ENCODE assay signal across 17 cellular contexts in the genomic region with DNA sequence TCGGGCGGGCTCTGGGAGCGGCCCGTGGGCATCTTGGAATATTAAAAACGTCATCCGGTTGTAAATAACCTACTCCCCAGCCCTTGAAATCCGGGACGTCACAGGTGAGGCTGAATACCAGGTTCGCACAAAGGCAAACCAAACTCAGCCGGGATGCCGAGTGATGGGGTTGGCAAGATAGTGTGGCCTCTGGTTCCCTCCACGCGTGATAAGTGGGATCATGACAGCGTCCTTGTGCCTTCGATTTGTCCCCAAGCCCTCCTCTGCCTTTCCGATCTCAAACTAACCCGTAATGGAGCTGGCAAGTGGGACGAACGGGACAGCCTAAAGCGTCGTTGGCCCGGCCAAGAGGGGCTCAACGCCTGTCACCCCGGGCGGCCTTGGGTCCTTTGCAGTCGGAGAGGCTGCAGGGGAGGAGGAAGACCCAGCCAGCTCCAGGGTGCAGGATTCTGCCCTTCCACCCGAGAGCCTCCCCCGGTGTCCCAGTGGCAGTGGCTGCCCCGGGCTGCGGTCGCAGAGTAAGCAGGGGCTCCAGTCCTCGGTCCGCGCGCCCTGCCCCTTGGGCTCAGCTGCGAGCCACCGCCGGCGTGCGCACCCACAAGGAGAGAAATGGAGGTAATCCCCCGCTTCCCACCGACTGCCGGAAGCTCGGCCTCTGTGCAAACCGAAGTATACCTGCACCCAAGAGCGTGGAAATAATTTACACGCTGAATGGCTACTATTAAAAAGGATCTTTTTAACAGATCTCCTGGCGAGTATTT. TPM values are rescaled to one million over a fixed set of nuclear protein-coding genes. Genes with fewer than 3 reads are reported as not detected.
DNase-seq lines count a peak whose midpoint lies in the region; ATAC-seq, FAIRE-seq and TF ChIP-seq lines count a peak whose summit lies in the region.
"Had no signal": no experiment of that assay in that cellular context is flagged by ENCODE, and none has a peak within 500 bp of the region (broad histone marks: within the 10 kb centered on the region; RNA-seq: fewer than 3 reads in every experiment).

No MANE protein-coding gene starts in this region.

- H3K27me3 ChIP-seq in CD8-positive, alpha-beta memory T cell (ENCODE audit: insufficient read depth, low read length, poor library complexity, severe bottlenecking) = peaks cover 55% of the 10 kb centered on the region
- H3K27me3 ChIP-seq in GM23338 (ENCODE audit: insufficient read depth) (peaks cover 100% of the 10 kb centered on the region), GM12878 (replicated peaks in 1 of 2; ENCODE audit: control insufficient read depth in 2 of 2, insufficient read depth in 2 of 2, low read length in 1 of 2) (peaks cover 17 to 40% of the 10 kb centered on the region in 2 experiments), transverse colon (peaks cover 100% of the 10 kb centered on the region)

- CTCF ChIA-PET in CD8-positive, alpha-beta memory T cell (lab: Charles Lee) = no interaction called here
- CTCF ChIA-PET in GM12878 (lab: Yijun Ruan, JAX) = interaction anchor here (0.9 to 1.2 kb wide), 2 partner anchors 250 to 303 kb away, joined by 3 to 5 read pairs; no protein-coding TSS in a partner anchor

- H3K4me1 ChIP-seq in CD8-positive, alpha-beta memory T cell (ENCODE audit: insufficient read depth, low read length) = no peaks in the 10 kb centered on the region
- peaks cover 43% of the 10 kb centered on the region for H3K4me1 ChIP-seq in GM23338 (ENCODE audit: insufficient read depth)
- no peaks in the 10 kb centered on the region for H3K4me1 ChIP-seq in GM12878 (ENCODE audit: control insufficient read depth, insufficient read depth, low read length)
- H3K4me1 ChIP-seq in transverse colon = peaks cover 0 to 9% (median 6%) of the 10 kb centered on the region in 4 donors
- H3K4me1 ChIP-seq: BE2C, uterus had no signal

- no peak overlapping the region for H3K9ac ChIP-seq in GM12878 (ENCODE audit: control insufficient read depth, insufficient read depth, low read length)

- WGBS in GM12878 (ENCODE audit: insufficient coverage, insufficient replicate concordance, low lambda C conversion rate, missing lambda C conversion rate) = 41% methylated on average over 48 of the region's 48 CpGs
- WGBS in transverse colon (ENCODE audit: low coverage in 1 of 2), 2 donors = 12% methylated on average over 46 of the region's 48 CpGs; no CpG with 5 or more reads in 1 of the 2 donors

- intact Hi-C loops in GM12878 (cut with micrococcal nuclease; ENCODE audit: unreplicated experiment) (loop anchor here (5.0 kb wide), 1 partner anchor 255 kb away; no protein-coding TSS in a partner anchor), transverse colon (cut with DNase I; ENCODE audit: low total_unique reads) (no loop called here)

- H4K20me1 ChIP-seq in GM23338 (replicated peaks; ENCODE audit: insufficient read depth) (peaks cover 50% of the 10 kb centered on the region), GM12878 (ENCODE audit: control insufficient read depth, insufficient read depth) (no peaks in the 10 kb centered on the region)

- H3K36me3 Mint-ChIP-seq in CD8-positive, alpha-beta memory T cell = no peaks in the 10 kb centered on the region
- H3K36me3 Mint-ChIP-seq in GM23338 (ENCODE audit: low read depth) (no peaks in the 10 kb centered on the region; the same call in 2 of the 3 replicates), nephron (ENCODE audit: low read depth) (no peaks in the 10 kb centered on the region)

- peaks cover 31% of the 10 kb centered on the region for H3F3A ChIP-seq in GM23338 (replicated peaks; ENCODE audit: low read depth)

- H2AFZ ChIP-seq in GM23338 = no peak overlapping the region
- H2AFZ ChIP-seq in GM12878 (ENCODE audit: control insufficient read depth, low read depth, low read length) = no peak overlapping the region

- H3K36me3 ChIP-seq in CD8-positive, alpha-beta memory T cell (ENCODE audit: insufficient read depth, low read length) = no peaks in the 10 kb centered on the region
- H3K36me3 ChIP-seq in GM23338 (ENCODE audit: insufficient read depth) = no peaks in the 10 kb centered on the region
- H3K36me3 ChIP-seq in GM12878 (ENCODE audit: control insufficient read depth in 2 of 2, insufficient read depth in 2 of 2, low read length in 1 of 2) = no peaks in the 10 kb centered on the region; a peak in 1 of 4 replicates
- no peaks in the 10 kb centered on the region for H3K36me3 ChIP-seq in transverse colon
- H3K36me3 ChIP-seq: BE2C, heart right ventricle, uterus had no signal

- no peak for FAIRE-seq in GM12878 (lab: Jason Lieb, UNC)

- TF ChIP-seq POLR2A in GM12878 (IDR thresholded peaks at IDR 0.05; ENCODE audit: low read depth, low read length) (no peak), transverse colon (IDR thresholded peaks at IDR 0.05) (no peak)

- in situ Hi-C loops in GM12878 (cut with MboI) (loop anchor here (5.0 to 25.0 kb wide), 2 partner anchors 250 to 600 kb away; no protein-coding TSS in a partner anchor), transverse colon (cut with MboI; ENCODE audit: low pct_ligation_motif_present in 1 of 4, low pct_unique_long_range_greater_than_20kb in 1 of 4, low sequenced_read_pairs in 3 of 4) (loop anchor here in 3 of 4 donors (25.0 kb wide), 1 partner anchor 250 kb away; no protein-coding TSS in a partner anchor)

- H3K9me3 ChIP-seq in CD8-positive, alpha-beta memory T cell (ENCODE audit: low read length) = no peaks in the 10 kb centered on the region
- no peaks in the 10 kb centered on the region for H3K9me3 ChIP-seq in GM12878 (replicated peaks; ENCODE audit: control insufficient read depth, insufficient read depth, low read length)
- no peaks in the 10 kb centered on the region for H3K9me3 ChIP-seq in transverse colon
- H3K9me3 ChIP-seq: BE2C, heart right ventricle, uterus had no signal

- peak overlapping the region; percentile 77 for H3K4me2 ChIP-seq in GM23338
- H3K4me2 ChIP-seq in GM12878 (ENCODE audit: control insufficient read depth, insufficient read depth) = no peak overlapping the region

- H3K4me1 Mint-ChIP-seq in CD8-positive, alpha-beta memory T cell = peaks cover 9 to 16% (median 13%) of the 10 kb centered on the region in 3 donors
- peaks cover 35% of the 10 kb centered on the region for H3K4me1 Mint-ChIP-seq in GM23338
- peaks cover 11% of the 10 kb centered on the region for H3K4me1 Mint-ChIP-seq in nephron

- no peak overlapping the region for H3K4me3 ChIP-seq in CD8-positive, alpha-beta memory T cell (ENCODE audit: low read length)
- H3K4me3 ChIP-seq in GM23338 (peak overlapping the region; percentile 50), GM12878 (no peak overlapping the region), transverse colon (no peak overlapping the region)
- H3K4me3 ChIP-seq: heart right ventricle, uterus had no signal

- TF ChIP-seq CTCF in GM23338 (conservative IDR thresholded peaks at IDR 0.05; ENCODE audit: low read depth in 2 of 2) (no peak), GM12878 (IDR thresholded peaks at IDR 0.05 in 2 of 3, conservative IDR thresholded peaks at IDR 0.05 in 1 of 3; ENCODE audit: control insufficient read depth in 2 of 3, extremely low read depth in 1 of 3, insufficient read depth in 1 of 3, low read depth in 3 of 3, low read length in 3 of 3) (no peak), nephron (IDR thresholded peaks at IDR 0.05; ENCODE audit: unreplicated experiment in 3 of 3) (no peak), transverse colon (IDR thresholded peaks at IDR 0.05) (no peak)

- no peak for DNase-seq in CD8-positive, alpha-beta memory T cell
- DNase-seq in GM23338 (ENCODE audit: low spot score) = peak; percentile 42
- no peak for DNase-seq in GM12878 (ENCODE audit: low read depth, low spot score)
- no peak for DNase-seq in DMS79 (lab: John Stamatoyannopoulos, UW)
- DNase-seq in transverse colon = no peak
- DNase-seq: activated CD4-positive, alpha-beta T cell treated with anti-CD3 and anti-CD28 coated beads for 36 hours; BE2C; caudate nucleus; heart right ventricle; left ventricle myocardium superior; NCI-H1092 treated with DMSO at 0.1 percent for 48 hours; NCI-H446; stimulated activated CD4-positive, alpha-beta T cell treated with anti-CD3 and anti-CD28 coated beads, Interleukin-4, amount 100 ng/mL, for 1 hour; uterus had no signal

- no peaks in the 10 kb centered on the region for H3K79me2 ChIP-seq in GM23338 (replicated peaks; ENCODE audit: insufficient read depth)
- H3K79me2 ChIP-seq in GM12878 (ENCODE audit: control insufficient read depth, insufficient read depth, low read length) = no peaks in the 10 kb centered on the region

- POLR2A ChIA-PET in CD8-positive, alpha-beta memory T cell (lab: Charles Lee) = no interaction called here
- POLR2A ChIA-PET in GM12878 (lab: Charles Lee) = no interaction called here

- peak overlapping the region in 4 of 7 donors; percentile 19 to 46 (median 37) for H3K4me3 Mint-ChIP-seq in CD8-positive, alpha-beta memory T cell
- H3K4me3 Mint-ChIP-seq in GM23338 (peak overlapping the region; percentile 50), nephron (peak overlapping the region; percentile 36 to 50 (median 38))
- H3K4me3 Mint-ChIP-seq: activated CD4-positive, alpha-beta T cell treated with anti-CD3 and anti-CD28 coated beads for 36 hours had no signal

- no TSS peak for BruUV-seq in GM12878 (replicated peaks; lab: Mats Ljungman, UMichigan)

- SMC1A ChIA-PET in GM12878 (lab: Charles Lee; ENCODE audit: uncharacterized antibody, unreplicated experiment) = interaction anchor here (0.6 kb wide), 1 partner anchor 341 kb away, joined by 3 read pairs; no protein-coding TSS in a partner anchor

- no peak for TF ChIP-seq RAD21 in GM12878 (IDR thresholded peaks at IDR 0.05; ENCODE audit: insufficient read depth, low read depth, low read length)

- H3K27ac ChIP-seq in CD8-positive, alpha-beta memory T cell (ENCODE audit: low read depth, low read length) = no peak overlapping the region
- H3K27ac ChIP-seq in GM23338 (ENCODE audit: low read depth) = no peak overlapping the region
- no peak overlapping the region for H3K27ac ChIP-seq in GM12878 (ENCODE audit: control insufficient read depth, insufficient read depth)
- no peak overlapping the region for H3K27ac ChIP-seq in transverse colon
- H3K27ac ChIP-seq: heart right ventricle, uterus had no signal

- peaks cover 77 to 98% of the 10 kb centered on the region in 2 donors for H3K27me3 Mint-ChIP-seq in CD8-positive, alpha-beta memory T cell
- H3K27me3 Mint-ChIP-seq in GM23338 (ENCODE audit: insufficient read depth, low read depth, poor library complexity) (peaks cover 99% of the 10 kb centered on the region), nephron (ENCODE audit: low read depth) (peaks cover 99% of the 10 kb centered on the region)

- no peaks in the 10 kb centered on the region for H3K9me2 ChIP-seq in GM23338 (ENCODE audit: insufficient read depth)

- RAD21 ChIA-PET in GM12878 (lab: Charles Lee; ENCODE audit: unreplicated experiment) = interaction anchor here (1.1 kb wide), 1 partner anchor 69 kb away, joined by 3 read pairs; no protein-coding TSS in a partner anchor

- H3K9me3 Mint-ChIP-seq in CD8-positive, alpha-beta memory T cell = peaks cover 0 to 18% (median 8%) of the 10 kb centered on the region in 5 donors
- H3K9me3 Mint-ChIP-seq in GM23338 (peaks cover 3% of the 10 kb centered on the region; the same call in 2 of the 3 replicates), nephron (peaks cover 4% of the 10 kb centered on the region)

- ATAC-seq in GM23338 (peak; percentile 42), GM12878 (peak; percentile 30; the same call in 2 of the 3 replicates), GM19397 (IDR thresholded peaks at IDR 0.05; ENCODE audit: unreplicated experiment) (no peak)
- ATAC-seq: activated CD4-positive, alpha-beta T cell treated with anti-CD3 and anti-CD28 coated beads for 36 hours; heart right ventricle; left ventricle myocardium superior had no signal

- TF ChIP-seq EP300 in GM12878 (IDR thresholded peaks at IDR 0.05; ENCODE audit: borderline replicate concordance in 1 of 2, control insufficient read depth in 1 of 2, low read depth in 2 of 2, low read length in 2 of 2) (no peak), transverse colon (IDR thresholded peaks at IDR 0.05; ENCODE audit: low read depth) (no peak)

- H3K27ac Mint-ChIP-seq in CD8-positive, alpha-beta memory T cell = peak overlapping the region in 2 of 8 donors; percentile 14 to 32
- H3K27ac Mint-ChIP-seq in GM23338 = no peak overlapping the region
- no peak overlapping the region for H3K27ac Mint-ChIP-seq in nephron
- H3K27ac Mint-ChIP-seq: activated CD4-positive, alpha-beta T cell treated with anti-CD3 and anti-CD28 coated beads for 36 hours had no signal

RNA-seq across cellular contexts. Expression of a gene that starts 13.4 kb away (rescaled TPM):
- not detected for total RNA-seq in CD8-positive, alpha-beta memory T cell
- not detected for polyA plus RNA-seq in CD8-positive, alpha-beta memory T cell
- not detected in 2 replicates for total RNA-seq in GM23338 (2014; rRNA removed; shearing (Covaris generic))
- not detected in 2 replicates for polyA plus RNA-seq in GM23338 (2016; fragmentation: Nextera tagmentation; extraction: Ambion mirVana)
- total RNA-seq in GM12878 (2013; cell fraction: nucleolus; rRNA removed) = not detected in 2 replicates
- not detected in 2 replicates for total RNA-seq in GM12878 (2014; rRNA removed)
- not detected in 2 replicates for total RNA-seq in GM12878 (2014; rRNA removed; fragmentation: Illumina TruSeq; extraction: Trizol)
- total RNA-seq in GM12878 (2021) = not detected in 2 replicates
- not detected for polyA plus RNA-seq in GM12878 (2011; ENCODE audit: low read depth)
- polyA plus RNA-seq in GM12878 (2011; rRNA removed) = not detected in 2 replicates
- not detected in 2 replicates for polyA plus RNA-seq in GM12878 (2011; cell fraction: cytosol; rRNA removed)
- not detected in 2 replicates for polyA plus RNA-seq in GM12878 (2011; cell fraction: nucleus; rRNA removed)
- not detected in 2 replicates for polyA plus RNA-seq in GM12878 (2012)
- polyA plus RNA-seq in GM12878 (2014; fragmentation: Illumina TruSeq; extraction: Trizol) = not detected in 2 replicates
- polyA plus RNA-seq in GM12878 (2014; fragmentation: Nextera tagmentation; extraction: Ambion mirVana) = not detected
- not detected in 2 replicates for polyA plus RNA-seq in GM12878 (2014; rRNA removed)
- not detected for polyA plus RNA-seq in GM12878 (2016; fragmentation: Nextera tagmentation; extraction: Ambion mirVana)
- polyA minus RNA-seq in GM12878 (2011; rRNA and poly(A)+ RNA removed) = not detected in 2 replicates
- not detected in 2 replicates for polyA minus RNA-seq in GM12878 (2011; cell fraction: cytosol; rRNA and poly(A)+ RNA removed)
- polyA minus RNA-seq in GM12878 (2011; cell fraction: nucleus; rRNA and poly(A)+ RNA removed) = not detected in 2 replicates
- not detected for total RNA-seq in transverse colon
- total RNA-seq: activated CD4-positive, alpha-beta T cell treated with anti-CD3 and anti-CD28 coated beads for 36 hours; epithelial cell of proximal tubule; heart right ventricle; left ventricle myocardium superior; uterus had no signal
